Comparison of ENCODE assay signal across 16 cellular contexts in genomic region chr17:50240876-50241275, GRCh38. TPM values are rescaled to one million over a fixed set of nuclear protein-coding genes. Genes with fewer than 3 reads are reported as not detected.
"Had no signal": no experiment of that assay in that cellular context is flagged by ENCODE, and none has a peak within 500 bp of the region (broad histone marks: within the 10 kb centered on the region; RNA-seq: fewer than 3 reads in every experiment).

No MANE protein-coding gene starts in this region.

- H3K9ac ChIP-seq: parathyroid adenoma had no signal

- FAIRE-seq: kidney had no signal

- H3K27ac ChIP-seq: dorsolateral prefrontal cortex, parathyroid adenoma had no signal

- H3K4me3 Mint-ChIP-seq: activated naive CD4-positive, alpha-beta T cell treated with anti-CD3 and anti-CD28 coated beads, Interleukin-2, amount 10 ng/mL, durations not matched to agents 7 days and 5 days; activated T-helper 17 cell treated with anti-CD3 and anti-CD28 coated beads, Interleukin-2, amount 50 U/mL, for 72 hours; brain; neural crest cell; T-helper 1 cell treated with Interleukin-12 subunit alpha and Interleukin-12 subunit beta and Interleukin-4 antibody, amounts not matched to agents 30 μg/mL and 1 μg/mL, for 36 hours; WTC11 had no signal

- H3K36me3 Mint-ChIP-seq: activated naive CD4-positive, alpha-beta T cell treated with anti-CD3 and anti-CD28 coated beads, Interleukin-2, amount 10 ng/mL, durations not matched to agents 7 days and 5 days; brain; WTC11 had no signal

- H2AFZ ChIP-seq: parathyroid adenoma had no signal

- DNase-seq: activated CD4-positive, alpha-beta T cell treated with anti-CD3 and anti-CD28 coated beads for 48 hours; activated naive CD4-positive, alpha-beta T cell treated with anti-CD3 and anti-CD28 coated beads, Interleukin-2, amount 10 ng/mL, durations not matched to agents 7 days and 5 days; cerebellar nuclear complex; dorsolateral prefrontal cortex; kidney; left ventricle myocardium superior; mesenchymal stem cell; tibial artery had no signal

- H3K4me3 ChIP-seq: dorsolateral prefrontal cortex, gastroesophageal sphincter, skin epidermis, tibial artery had no signal

- H3K9me3 Mint-ChIP-seq: activated naive CD4-positive, alpha-beta T cell treated with anti-CD3 and anti-CD28 coated beads, Interleukin-2, amount 10 ng/mL, durations not matched to agents 7 days and 5 days; activated T-helper 17 cell treated with anti-CD3 and anti-CD28 coated beads, Interleukin-2, amount 50 U/mL, for 72 hours; T-helper 1 cell treated with Interleukin-12 subunit alpha and Interleukin-12 subunit beta and Interleukin-4 antibody, amounts not matched to agents 30 μg/mL and 1 μg/mL, for 36 hours; WTC11 had no signal

- H3K27me3 ChIP-seq: gastroesophageal sphincter, tibial artery had no signal

- H3K36me3 ChIP-seq: gastroesophageal sphincter, tibial artery had no signal

- H3K4me1 ChIP-seq: parathyroid adenoma had no signal

- ATAC-seq: activated T-helper 17 cell treated with anti-CD3 and anti-CD28 coated beads, Interleukin-2, amount 50 U/mL, for 72 hours; gastroesophageal sphincter; left ventricle myocardium superior; WTC11 had no signal

- H3K79me2 ChIP-seq: parathyroid adenoma had no signal

- H3K4me1 Mint-ChIP-seq: activated naive CD4-positive, alpha-beta T cell treated with anti-CD3 and anti-CD28 coated beads, Interleukin-2, amount 10 ng/mL, durations not matched to agents 7 days and 5 days; activated T-helper 17 cell treated with anti-CD3 and anti-CD28 coated beads, Interleukin-2, amount 50 U/mL, for 72 hours; brain; neural crest cell; WTC11 had no signal

- H3K27ac Mint-ChIP-seq: activated naive CD4-positive, alpha-beta T cell treated with anti-CD3 and anti-CD28 coated beads, Interleukin-2, amount 10 ng/mL, durations not matched to agents 7 days and 5 days; activated T-helper 17 cell treated with anti-CD3 and anti-CD28 coated beads, Interleukin-2, amount 50 U/mL, for 72 hours; T-helper 1 cell treated with Interleukin-12 subunit alpha and Interleukin-12 subunit beta and Interleukin-4 antibody, amounts not matched to agents 30 μg/mL and 1 μg/mL, for 36 hours; WTC11 had no signal

- H3K9me3 ChIP-seq: gastroesophageal sphincter, tibial artery had no signal

RNA-seq across cellular contexts. Expression of gene TMEM92, which starts 33.4 kb away (rescaled TPM):
- total RNA-seq: left ventricle myocardium superior had no signal
